ENCODE assay signal across 13 cellular contexts in genomic region chr1:218439541-218440295, GRCh38.
A peak's percentile ranks its signal among the peaks of the same experiment; 100 is the strongest.
DNase-seq lines count a peak whose midpoint lies in the region; ATAC-seq and TF ChIP-seq lines count a peak whose summit lies in the region.
"Had no signal": no experiment of that assay in that cellular context is flagged by ENCODE, and none has a peak within 500 bp of the region (broad histone marks: within the 10 kb centered on the region; RNA-seq: fewer than 3 reads in every experiment).

No MANE protein-coding gene starts in this region.

- H3K4me1 Mint-ChIP-seq in T-helper 17 cell = no peaks in the 10 kb centered on the region

- ATAC-seq in gastrocnemius medialis (peak; percentile 88 to 94), T-helper 17 cell (no peak)
- ATAC-seq: activated CD8-positive, alpha-beta T cell treated with anti-CD3 and anti-CD28 coated beads for 36 hours had no signal

- H3K4me1 ChIP-seq in gastrocnemius medialis = peaks cover 21 to 31% of the 10 kb centered on the region in 2 donors

- no peak for TF ChIP-seq EP300 in Ishikawa (IDR thresholded peaks at IDR 0.05; ENCODE audit: borderline replicate concordance)

- H3K27ac ChIP-seq in gastrocnemius medialis = peak overlapping the region; percentile 81 to 88 (median 84)

- no peaks in the 10 kb centered on the region for H3K36me3 Mint-ChIP-seq in T-helper 17 cell (ENCODE audit: low read depth)

- TF ChIP-seq CTCF in gastrocnemius medialis (IDR thresholded peaks at IDR 0.05 in 4 of 5, conservative IDR thresholded peaks at IDR 0.05 in 1 of 5) = no peak

- H3K4me3 ChIP-seq in gastrocnemius medialis = no peak overlapping the region
- H3K4me3 ChIP-seq: dorsolateral prefrontal cortex had no signal

- intact Hi-C loops in gastrocnemius medialis (cut with DNase I; ENCODE audit: low total_unique reads) = no loop called here

- H3K27me3 Mint-ChIP-seq in T-helper 17 cell = peaks cover 42% of the 10 kb centered on the region

- peak; percentile 30; the same call in 1 of the 2 replicates for TF ChIP-seq RAD21 in Ishikawa (IDR thresholded peaks at IDR 0.05; ENCODE audit: low read depth)

- no peak for TF ChIP-seq POLR2A in gastrocnemius medialis (IDR thresholded peaks at IDR 0.05)

- in situ Hi-C loops in gastrocnemius medialis (cut with MboI; ENCODE audit: low sequenced_read_pairs in 4 of 4) = no loop called here

- H3K9me3 ChIP-seq in gastrocnemius medialis = no peaks in the 10 kb centered on the region
- no peaks in the 10 kb centered on the region for H3K9me3 ChIP-seq in T-helper 17 cell (ENCODE audit: control insufficient read depth, low read length, poor library complexity, severe bottlenecking)

- no peak overlapping the region for H3K27ac Mint-ChIP-seq in T-helper 17 cell
- H3K27ac Mint-ChIP-seq: activated CD8-positive, alpha-beta T cell treated with anti-CD3 and anti-CD28 coated beads for 36 hours had no signal

- no peaks in the 10 kb centered on the region for H3K27me3 ChIP-seq in gastrocnemius medialis
- H3K27me3 ChIP-seq: dorsolateral prefrontal cortex had no signal

- peak; percentile 87 for DNase-seq in astrocyte of the hippocampus (ENCODE audit: low read depth, low spot score)
- peak; percentile 42 for DNase-seq in iris pigment epithelial cell (ENCODE audit: low read depth)
- DNase-seq in gastrocnemius medialis = peak; percentile 68 to 86
- DNase-seq in glomerular visceral epithelial cell (ENCODE audit: extremely low spot score) = no peak
- no peak for DNase-seq in NCI-H510A treated with DMSO at 0.1 percent for 48 hours (lab: John Stamatoyannopoulos, UW)
- no peak for DNase-seq in T-helper 17 cell
- DNase-seq: activated CD8-positive, alpha-beta T cell treated with anti-CD3 and anti-CD28 coated beads for 36 hours; activated naive CD4-positive, alpha-beta T cell treated with Interleukin-2 at 50 U/mL for 16 hours; NCI-H1105 treated with DMSO at 0.1 percent for 48 hours; stimulated activated CD4-positive, alpha-beta T cell treated with anti-CD3 and anti-CD28 coated beads, Interleukin-15, amount 100 ng/mL, for 24 hours; T-helper 2 cell had no signal

- no peaks in the 10 kb centered on the region for H3K36me3 ChIP-seq in gastrocnemius medialis

- H3K4me3 Mint-ChIP-seq in T-helper 17 cell = no peak overlapping the region
- H3K4me3 Mint-ChIP-seq: activated CD8-positive, alpha-beta T cell treated with anti-CD3 and anti-CD28 coated beads for 36 hours had no signal

TF ChIP-seq in Ishikawa, 13 proteins besides CTCF, POLR2A, EP300 and RAD21:
- peak; percentile 69 for TF ChIP-seq MAX (IDR thresholded peaks at IDR 0.05)
- no peak for TF ChIP-seq CEBPB (IDR thresholded peaks at IDR 0.05)

Comparison
In these comparisons a context has a peak if more than half of its experiments do, and no peak if none do; other contexts are left out.
1. DNase-seq: peak in astrocyte of the hippocampus (single experiment), iris pigment epithelial cell (single experiment) and gastrocnemius medialis (2 of 2); none in glomerular visceral epithelial cell (single experiment), NCI-H510A treated with DMSO at 0.1 percent for 48 hours (single experiment) and T-helper 17 cell (0 of 3).